ENCODE assay signal across 1 cellular context in the genomic region with DNA sequence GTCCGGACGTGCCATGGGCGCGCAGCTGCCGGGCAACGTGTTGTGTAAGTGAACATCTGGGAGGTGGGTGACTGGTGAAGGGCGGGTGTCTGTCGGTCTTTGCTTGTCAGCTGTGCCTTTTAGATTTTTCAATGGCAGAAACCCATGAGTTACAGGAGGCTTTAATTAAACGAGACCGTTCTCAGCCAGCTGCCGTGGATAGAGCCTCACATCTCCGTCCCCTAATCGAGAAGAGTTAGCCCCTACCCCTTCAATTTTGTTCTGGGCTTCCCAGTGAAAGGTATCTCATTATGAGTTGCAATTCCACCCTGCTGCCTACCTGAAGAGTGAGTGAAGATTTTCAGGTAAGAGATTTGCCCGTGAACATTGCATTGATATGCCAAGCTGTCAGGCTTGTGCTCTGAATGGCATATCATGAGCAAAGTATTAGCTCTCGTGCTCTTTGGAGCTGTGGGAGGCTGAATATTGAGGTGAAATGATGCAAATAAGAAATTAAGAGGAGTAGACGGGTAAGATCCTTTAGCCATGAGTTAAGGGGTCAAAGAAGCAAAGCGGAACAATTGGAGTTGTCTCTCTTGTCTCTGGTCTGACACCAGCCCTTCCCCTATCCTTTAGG.
TF ChIP-seq lines count a peak whose summit lies in the region.

No MANE protein-coding gene starts in this region.

TF ChIP-seq in IMR-90, 13 proteins besides CTCF, POLR2A, EP300 and RAD21:
- TF ChIP-seq CEBPB (IDR thresholded peaks at IDR 0.05; ENCODE audit: low read depth, low read length) (no peak), RFX5 (IDR thresholded peaks at IDR 0.05; ENCODE audit: low read depth, low read length) (no peak), NFE2L2 (IDR thresholded peaks at IDR 0.05; ENCODE audit: low read depth, low read length) (no peak), MAFK (IDR thresholded peaks at IDR 0.05; ENCODE audit: low read depth, low read length) (no peak), CHD1 (IDR thresholded peaks at IDR 0.05; ENCODE audit: low read depth, low read length) (no peak), RCOR1 (IDR thresholded peaks at IDR 0.05; ENCODE audit: insufficient replicate concordance, low read length) (no peak), SMC3 (IDR thresholded peaks at IDR 0.05; ENCODE audit: low read depth, low read length) (no peak), MAZ (IDR thresholded peaks at IDR 0.05; ENCODE audit: borderline replicate concordance, low read depth, low read length) (no peak), MXI1 (IDR thresholded peaks at IDR 0.05; ENCODE audit: borderline replicate concordance, low read depth, low read length) (no peak), USF2 (IDR thresholded peaks at IDR 0.05; ENCODE audit: low read depth, low read length) (no peak), BHLHE40 (IDR thresholded peaks at IDR 0.05; ENCODE audit: low read depth, low read length) (no peak), FOS (IDR thresholded peaks at IDR 0.05; ENCODE audit: low read depth, low read length) (no peak)
- TF ChIP-seq, protein P1, sequence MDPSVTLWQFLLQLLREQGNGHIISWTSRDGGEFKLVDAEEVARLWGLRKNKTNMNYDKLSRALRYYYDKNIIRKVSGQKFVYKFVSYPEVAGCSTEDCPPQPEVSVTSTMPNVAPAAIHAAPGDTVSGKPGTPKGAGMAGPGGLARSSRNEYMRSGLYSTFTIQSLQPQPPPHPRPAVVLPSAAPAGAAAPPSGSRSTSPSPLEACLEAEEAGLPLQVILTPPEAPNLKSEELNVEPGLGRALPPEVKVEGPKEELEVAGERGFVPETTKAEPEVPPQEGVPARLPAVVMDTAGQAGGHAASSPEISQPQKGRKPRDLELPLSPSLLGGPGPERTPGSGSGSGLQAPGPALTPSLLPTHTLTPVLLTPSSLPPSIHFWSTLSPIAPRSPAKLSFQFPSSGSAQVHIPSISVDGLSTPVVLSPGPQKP (IDR thresholded peaks at IDR 0.05; ENCODE audit: borderline replicate concordance, low read depth, low read length): no peak
